19 cellular contexts compared by ENCODE assay signal in the genomic region with DNA sequence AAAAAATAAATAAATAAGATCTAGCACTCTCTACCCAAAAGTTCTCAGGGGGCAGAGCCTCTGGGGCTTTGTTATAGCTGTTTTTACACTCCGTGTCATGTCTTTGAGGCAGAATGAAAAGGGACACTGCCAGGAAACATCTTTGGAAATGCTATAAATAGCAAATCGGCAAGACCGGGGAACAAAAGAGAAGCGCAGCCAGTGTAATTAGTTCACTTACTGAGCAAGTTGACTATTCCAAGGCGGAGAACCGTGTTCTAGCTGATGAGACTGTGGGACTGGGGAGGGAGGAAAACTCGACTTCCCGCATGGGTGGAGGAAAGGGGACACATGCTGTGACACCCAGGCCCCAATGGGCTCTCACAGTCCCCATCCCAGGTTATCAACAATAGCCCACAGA.
DNase-seq lines count a peak whose midpoint lies in the region; TF ChIP-seq lines count a peak whose summit lies in the region.
"Had no signal": no experiment of that assay in that cellular context is flagged by ENCODE, and none has a peak within 500 bp of the region (broad histone marks: within the 10 kb centered on the region; RNA-seq: fewer than 3 reads in every experiment).

No MANE protein-coding gene starts in this region.

- no peak overlapping the region for H2AFZ ChIP-seq in neural progenitor cell (replicated peaks)
- no peak overlapping the region for H2AFZ ChIP-seq in MM.1S (ENCODE audit: low read length)

- no peaks in the 10 kb centered on the region for H3K79me2 ChIP-seq in neural progenitor cell (ENCODE audit: low read depth)
- H3K79me2 ChIP-seq in MM.1S (ENCODE audit: low read length): no peaks in the 10 kb centered on the region

- no peak overlapping the region for H3K27ac ChIP-seq in neural progenitor cell
- H3K27ac ChIP-seq in MM.1S (ENCODE audit: low read length): no peak overlapping the region
- H3K27ac ChIP-seq: SK-N-MC had no signal

- no peak overlapping the region for H3K4me3 ChIP-seq in neural progenitor cell
- H3K4me3 ChIP-seq in MM.1S (ENCODE audit: low read length): no peak overlapping the region
- H3K4me3 ChIP-seq: K562, SK-N-MC had no signal

- peaks cover 0 to 4% (median 0%) of the 10 kb centered on the region in 5 experiments for H3K9me3 Mint-ChIP-seq in brain
- peaks cover 3% of the 10 kb centered on the region for H3K9me3 Mint-ChIP-seq in neural progenitor cell
- H3K9me3 Mint-ChIP-seq in osteocyte (ENCODE audit: unreplicated experiment): no peaks in the 10 kb centered on the region

- H3K4me3 Mint-ChIP-seq in brain (peak overlapping the region in 2 of 5 experiments; percentile 26 to 39), neural progenitor cell (no peak overlapping the region), osteocyte (ENCODE audit: unreplicated experiment) (no peak overlapping the region)
- H3K4me3 Mint-ChIP-seq: CD4-positive, alpha-beta memory T cell; HFFc6 had no signal

- H3K36me3 Mint-ChIP-seq in brain: peaks cover 4% of the 10 kb centered on the region
- H3K36me3 Mint-ChIP-seq in neural progenitor cell: peaks cover 3% of the 10 kb centered on the region
- H3K36me3 Mint-ChIP-seq in osteocyte (ENCODE audit: unreplicated experiment): no peaks in the 10 kb centered on the region
- H3K36me3 Mint-ChIP-seq: CD4-positive, alpha-beta memory T cell had no signal

- H4K20me1 ChIP-seq in neural progenitor cell (ENCODE audit: low read depth): no peaks in the 10 kb centered on the region
- no peaks in the 10 kb centered on the region for H4K20me1 ChIP-seq in MM.1S (ENCODE audit: insufficient read depth, low read length)

- peaks cover 6% of the 10 kb centered on the region for H3K4me1 ChIP-seq in neural progenitor cell
- H3K4me1 ChIP-seq in MM.1S (ENCODE audit: low read length): no peaks in the 10 kb centered on the region

- H3K27ac Mint-ChIP-seq in brain: peak overlapping the region in 3 of 5 experiments; percentile 2 to 64 (median 45)
- H3K27ac Mint-ChIP-seq in neural progenitor cell: no peak overlapping the region
- H3K27ac Mint-ChIP-seq in osteocyte (ENCODE audit: unreplicated experiment): no peak overlapping the region
- H3K27ac Mint-ChIP-seq: CD4-positive, alpha-beta memory T cell; HFFc6 had no signal

- H3K9me3 ChIP-seq in neural progenitor cell (ENCODE audit: low read depth) (peaks cover 4% of the 10 kb centered on the region), MM.1S (replicated peaks; ENCODE audit: insufficient read depth, low read length) (no peaks in the 10 kb centered on the region)

- H3K27me3 ChIP-seq in neural progenitor cell (no peaks in the 10 kb centered on the region), MM.1S (replicated peaks; ENCODE audit: insufficient read depth, low read length) (no peaks in the 10 kb centered on the region)

- H3K36me3 ChIP-seq in neural progenitor cell: no peaks in the 10 kb centered on the region
- no peaks in the 10 kb centered on the region for H3K36me3 ChIP-seq in MM.1S (replicated peaks; ENCODE audit: insufficient read depth, low read length)

- H3K9me2 ChIP-seq in MM.1S (replicated peaks; ENCODE audit: insufficient read depth, low read length): no peaks in the 10 kb centered on the region

- peak overlapping the region; percentile 17 for H3K4me2 ChIP-seq in neural progenitor cell
- H3K4me2 ChIP-seq in MM.1S (ENCODE audit: low read depth, low read length): no peak overlapping the region

- peak; percentile 2 for DNase-seq in NCI-H2107 treated with DMSO at 0.1 percent for 48 hours (lab: John Stamatoyannopoulos, UW; ENCODE audit: unreplicated experiment)
- DNase-seq in NCI-H2107 (lab: John Stamatoyannopoulos, UW): no peak
- DNase-seq in NCI-H146 (lab: John Stamatoyannopoulos, UW): peak; percentile 58
- peak; percentile 21 for DNase-seq in neural progenitor cell (ENCODE audit: low spot score)
- DNase-seq in stimulated activated CD4-positive, alpha-beta T cell treated with anti-CD3 and anti-CD28 coated beads, Interleukin-2, amount 100 ng/mL, for 24 hours: no peak
- DNase-seq in MM.1S: no peak
- no peak for DNase-seq in osteocyte (ENCODE audit: extremely low spot score, unreplicated experiment)
- DNase-seq: Calu3; CD4-positive, alpha-beta memory T cell; DMS79; H7; HFFc6; NCI-H1105 treated with DMSO at 0.1 percent for 48 hours; NCI-H2029; NCI-H226; NCI-H524 had no signal

- peaks cover 12% of the 10 kb centered on the region for H3K4me1 Mint-ChIP-seq in brain
- peaks cover 10% of the 10 kb centered on the region for H3K4me1 Mint-ChIP-seq in neural progenitor cell
- no peaks in the 10 kb centered on the region for H3K4me1 Mint-ChIP-seq in osteocyte (ENCODE audit: unreplicated experiment)
- H3K4me1 Mint-ChIP-seq: CD4-positive, alpha-beta memory T cell had no signal

- H3K9ac ChIP-seq in neural progenitor cell (no peak overlapping the region), MM.1S (ENCODE audit: low read length) (no peak overlapping the region)

- TF ChIP-seq CTCF in brain (conservative IDR thresholded peaks at IDR 0.05): no peak
- TF ChIP-seq CTCF in neural progenitor cell (IDR thresholded peaks at IDR 0.05): no peak
- TF ChIP-seq CTCF in MM.1S (IDR thresholded peaks at IDR 0.05; ENCODE audit: low read length): no peak
- no peak for TF ChIP-seq CTCF in osteocyte (IDR thresholded peaks at IDR 0.05)

- H3K27me3 Mint-ChIP-seq in brain (peaks cover 11% of the 10 kb centered on the region), neural progenitor cell (ENCODE audit: insufficient read depth, low read depth) (no peaks in the 10 kb centered on the region), osteocyte (ENCODE audit: unreplicated experiment) (no peaks in the 10 kb centered on the region)

- H3F3A ChIP-seq in neural progenitor cell (ENCODE audit: low read depth) (no peaks in the 10 kb centered on the region), MM.1S (ENCODE audit: insufficient read depth, low read length) (no peaks in the 10 kb centered on the region)

Comparison
In these comparisons a context has a peak if more than half of its experiments do, and no peak if none do; other contexts are left out.
1. DNase-seq: peak in NCI-H2107 treated with DMSO at 0.1 percent for 48 hours (single experiment), NCI-H146 (single experiment) and neural progenitor cell (single experiment); none in NCI-H2107 (single experiment), stimulated activated CD4-positive, alpha-beta T cell treated with anti-CD3 and anti-CD28 coated beads, Interleukin-2, amount 100 ng/mL, for 24 hours (0 of 2), MM.1S (single experiment) and osteocyte (single experiment).
2. H3K27ac Mint-ChIP-seq: peak in brain (3 of 5); none in neural progenitor cell (single experiment) and osteocyte (single experiment).